ENCODE assay signal across 19 cellular contexts in the genomic region with DNA sequence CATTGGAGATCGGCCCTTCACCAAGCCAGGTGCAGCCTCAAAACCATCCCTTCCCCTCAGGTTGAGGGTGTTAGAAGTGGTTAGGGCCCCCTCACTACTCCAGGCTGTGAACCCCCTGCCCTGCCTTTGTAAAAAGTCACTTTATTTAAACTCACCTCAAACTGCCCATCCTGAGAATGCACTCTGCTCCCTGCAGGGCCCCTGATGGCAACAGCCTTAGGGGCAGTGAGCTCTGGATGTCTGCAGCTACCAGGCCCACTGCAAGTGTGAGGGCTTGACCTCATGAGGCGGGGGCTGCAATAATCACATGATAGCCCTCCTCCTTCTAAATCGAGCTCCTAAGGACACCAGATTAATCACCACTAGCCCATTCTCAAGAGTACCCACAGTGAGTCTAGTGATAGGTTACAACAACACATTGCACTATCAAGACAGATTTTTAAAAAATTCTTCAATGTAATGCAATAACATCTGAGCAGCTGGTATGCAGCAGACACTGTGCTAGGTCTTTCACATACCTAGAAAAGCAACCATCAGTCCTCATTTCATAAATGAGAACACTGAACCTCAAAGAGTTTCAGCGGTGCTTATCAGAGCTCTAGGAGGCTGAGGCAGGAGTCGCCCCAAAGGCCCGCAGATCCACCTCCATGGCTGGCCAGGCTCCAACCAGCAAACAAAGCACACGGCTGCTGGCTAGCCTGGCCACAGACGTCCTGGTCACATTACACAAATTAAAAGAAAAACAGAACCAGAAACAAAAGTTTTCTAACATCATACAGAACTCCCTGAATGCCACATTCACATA. TPM values are rescaled to one million over a fixed set of nuclear protein-coding genes. Genes with fewer than 3 reads are reported as not detected.
A peak's percentile ranks its signal among the peaks of the same experiment; 100 is the strongest.
DNase-seq lines count a peak whose midpoint lies in the region; ATAC-seq, FAIRE-seq and TF ChIP-seq lines count a peak whose summit lies in the region.
"Had no signal": no experiment of that assay in that cellular context is flagged by ENCODE, and none has a peak within 500 bp of the region (broad histone marks: within the 10 kb centered on the region; RNA-seq: fewer than 3 reads in every experiment).

No MANE protein-coding gene starts in this region.

- ATAC-seq in HG03045 (IDR thresholded peaks at IDR 0.05; ENCODE audit: unreplicated experiment) = no peak
- ATAC-seq: activated T-helper 17 cell treated with anti-CD3 and anti-CD28 coated beads, Interleukin-2, amount 50 U/mL, for 72 hours; stimulated activated naive CD8-positive, alpha-beta T cell treated with anti-CD3 and anti-CD28 coated beads, Interleukin-15, Interleukin-2, amounts not matched to agents 100 U/mL and 50 U/mL, for 24 hours had no signal

- FAIRE-seq in RCC 7860 (lab: Jason Lieb, UNC) = no peak

- H3K4me3 Mint-ChIP-seq in mesothelial cell of epicardium (no peak overlapping the region), immature natural killer cell (no peak overlapping the region)
- H3K4me3 Mint-ChIP-seq: activated T-helper 17 cell treated with anti-CD3 and anti-CD28 coated beads, Interleukin-2, amount 50 U/mL, for 72 hours had no signal

- H3K27me3 Mint-ChIP-seq in mesothelial cell of epicardium (ENCODE audit: low read depth) (no peaks in the 10 kb centered on the region), immature natural killer cell (ENCODE audit: low read depth in 3 of 3) (peaks cover 0 to 4% (median 0%) of the 10 kb centered on the region in 3 donors)
- H3K27me3 Mint-ChIP-seq: activated T-helper 17 cell treated with anti-CD3 and anti-CD28 coated beads, Interleukin-2, amount 50 U/mL, for 72 hours had no signal

- H3K9me3 Mint-ChIP-seq in mesothelial cell of epicardium = no peaks in the 10 kb centered on the region
- no peaks in the 10 kb centered on the region for H3K9me3 Mint-ChIP-seq in immature natural killer cell
- H3K9me3 Mint-ChIP-seq: activated T-helper 17 cell treated with anti-CD3 and anti-CD28 coated beads, Interleukin-2, amount 50 U/mL, for 72 hours had no signal

- H3K36me3 Mint-ChIP-seq in mesothelial cell of epicardium = no peaks in the 10 kb centered on the region
- H3K36me3 Mint-ChIP-seq in immature natural killer cell = no peaks in the 10 kb centered on the region

- peak overlapping the region; percentile 76 for H3K27ac Mint-ChIP-seq in mesothelial cell of epicardium
- H3K27ac Mint-ChIP-seq in immature natural killer cell = no peak overlapping the region

- peak; percentile 64 for DNase-seq in COLO668 (lab: John Stamatoyannopoulos, UW; ENCODE audit: unreplicated experiment)
- no peak for DNase-seq in LNCaP clone FGC (ENCODE audit: low read depth)
- DNase-seq in choroid plexus epithelial cell (ENCODE audit: low read depth) = peak; percentile 58
- no peak for DNase-seq in mesothelial cell of epicardium (ENCODE audit: low spot score in 2 of 2, unreplicated experiment in 2 of 2)
- no peak for DNase-seq in immature natural killer cell
- DNase-seq in RCC 7860 (ENCODE audit: low spot score) = no peak
- DNase-seq in Ammon's horn (ENCODE audit: low spot score) = no peak
- DNase-seq: DMS53; hippocampal formation; Kasumi-1; left ventricle myocardium inferior; NCI-H1694 treated with DMSO at 0.1 percent for 48 hours; NCI-H526; stimulated activated CD4-positive, alpha-beta T cell treated with anti-CD3 and anti-CD28 coated beads, Interleukin-12 subunit alpha, Interleukin-12 subunit beta, amount 100 ng/mL, for 4 hours; stimulated activated naive CD8-positive, alpha-beta T cell treated with anti-CD3 and anti-CD28 coated beads, Interleukin-15, Interleukin-2, amounts not matched to agents 100 U/mL and 50 U/mL, for 24 hours; WERI-Rb-1 had no signal

- H3K4me3 ChIP-seq in LNCaP clone FGC (ENCODE audit: low read depth, low read length) = peak overlapping the region; percentile 19; the same call in 1 of the 2 replicates
- H3K4me3 ChIP-seq in choroid plexus epithelial cell (ENCODE audit: low read depth, low read length) = no peak overlapping the region
- H3K4me3 ChIP-seq: ascending aorta, left ventricle myocardium inferior had no signal

- TF ChIP-seq CTCF in LNCaP clone FGC (IDR thresholded peaks at IDR 0.05; ENCODE audit: control insufficient read depth, extremely low read depth, insufficient read depth) (no peak), choroid plexus epithelial cell (conservative IDR thresholded peaks at IDR 0.05; ENCODE audit: low read depth, low read length) (no peak), mesothelial cell of epicardium (IDR thresholded peaks at IDR 0.05; ENCODE audit: unreplicated experiment) (no peak)

- H3K4me1 Mint-ChIP-seq in mesothelial cell of epicardium (peaks cover 35% of the 10 kb centered on the region), immature natural killer cell (peaks cover 6 to 17% of the 10 kb centered on the region in 2 donors)

RNA-seq across cellular contexts. Expression of gene SLC7A1, which starts 26.0 kb away (rescaled TPM):
- 19.2 to 22.2 TPM (median 20.0 TPM) in 3 replicates for total RNA-seq in mesothelial cell of epicardium
- 1 to 10 TPM; 1.2 to 2.0 (median 1.9) TPM for polyA plus RNA-seq in immature natural killer cell

Comparison
In these comparisons a context has a peak if more than half of its experiments do, and no peak if none do; other contexts are left out.
1. DNase-seq: peak in COLO668 (single experiment) and choroid plexus epithelial cell (single experiment); none in LNCaP clone FGC (single experiment), mesothelial cell of epicardium (0 of 2), immature natural killer cell (0 of 3), RCC 7860 (single experiment) and Ammon's horn (single experiment).